ENCODE assay signal across 18 cellular contexts in genomic region chr6:25972128-25972527, GRCh38. TPM values are rescaled to one million over a fixed set of nuclear protein-coding genes. Genes with fewer than 3 reads are reported as not detected.
DNase-seq lines count a peak whose midpoint lies in the region; ATAC-seq, FAIRE-seq and TF ChIP-seq lines count a peak whose summit lies in the region.
"Had no signal": no experiment of that assay in that cellular context is flagged by ENCODE, and none has a peak within 500 bp of the region (broad histone marks: within the 10 kb centered on the region; RNA-seq: fewer than 3 reads in every experiment).

No MANE protein-coding gene starts in this region.

- H3K27me3 ChIP-seq in astrocyte (ENCODE audit: insufficient read depth, low read length), result no peaks in the 10 kb centered on the region
- H3K27me3 ChIP-seq: right atrium auricular region had no signal

- H2AFZ ChIP-seq in astrocyte (ENCODE audit: low read depth, low read length), result no peak overlapping the region

- no peak overlapping the region for H3K9ac ChIP-seq in astrocyte (ENCODE audit: low read length)

- DNase-seq in activated naive CD8-positive, alpha-beta T cell treated with anti-CD3 and anti-CD28 coated beads for 36 hours, result no peak
- DNase-seq in astrocyte (ENCODE audit: low read depth) (no peak), nucleus accumbens (lab: John Stamatoyannopoulos, UW) (no peak), NCI-H2081 (lab: John Stamatoyannopoulos, UW) (no peak)
- no peak for DNase-seq in natural killer cell treated with Interleukin-12 subunit alpha and Interleukin-12 subunit beta and Interleukin-15 and Interleukin-18, amount 100 ng/mL, for 72 hours (ENCODE audit: low spot score)
- DNase-seq: activated naive CD4-positive, alpha-beta T cell treated with anti-CD3 and anti-CD28 coated beads, Interleukin-2, amount 10 ng/mL, durations not matched to agents 7 days and 5 days; DMS79 treated with DMSO at 0.1 percent for 48 hours; head of caudate nucleus; NCI-H2081 treated with DMSO at 0.1 percent for 48 hours; NCI-H82; stimulated activated naive CD8-positive, alpha-beta T cell treated with anti-CD3 and anti-CD28 coated beads, Interleukin-15, Interleukin-2, amounts not matched to agents 100 U/mL and 50 U/mL, for 24 hours had no signal

- H3K79me2 ChIP-seq in astrocyte (ENCODE audit: insufficient read depth, low read length), result no peaks in the 10 kb centered on the region

- peaks cover 14% of the 10 kb centered on the region for H3K4me1 ChIP-seq in astrocyte (ENCODE audit: insufficient read depth, low read length)

- H3K4me2 ChIP-seq in astrocyte (ENCODE audit: low read length), result peak overlapping the region; percentile 67

- no peaks in the 10 kb centered on the region for H3K27me3 Mint-ChIP-seq in activated naive CD8-positive, alpha-beta T cell
- no peaks in the 10 kb centered on the region for H3K27me3 Mint-ChIP-seq in activated naive CD8-positive, alpha-beta T cell treated with anti-CD3 and anti-CD28 coated beads for 36 hours
- H3K27me3 Mint-ChIP-seq in astrocyte (ENCODE audit: low read depth, unreplicated experiment) (no peaks in the 10 kb centered on the region), nephron (ENCODE audit: low read depth) (no peaks in the 10 kb centered on the region)
- no peaks in the 10 kb centered on the region for H3K27me3 Mint-ChIP-seq in natural killer cell treated with Interleukin-12 subunit alpha and Interleukin-12 subunit beta and Interleukin-15 and Interleukin-18, amount 100 ng/mL, for 72 hours
- H3K27me3 Mint-ChIP-seq: activated naive CD4-positive, alpha-beta T cell treated with anti-CD3 and anti-CD28 coated beads, Interleukin-2, amount 10 ng/mL, durations not matched to agents 7 days and 5 days; central memory CD8-positive, alpha-beta T cell had no signal

- H3K36me3 ChIP-seq in astrocyte (ENCODE audit: insufficient read depth, low read length), result peaks cover 5% of the 10 kb centered on the region

- H3K9me3 Mint-ChIP-seq in activated naive CD8-positive, alpha-beta T cell (ENCODE audit: low read depth), result no peaks in the 10 kb centered on the region
- no peaks in the 10 kb centered on the region for H3K9me3 Mint-ChIP-seq in activated naive CD8-positive, alpha-beta T cell treated with anti-CD3 and anti-CD28 coated beads for 36 hours
- H3K9me3 Mint-ChIP-seq in astrocyte (ENCODE audit: unreplicated experiment) (no peaks in the 10 kb centered on the region), nephron (no peaks in the 10 kb centered on the region)
- H3K9me3 Mint-ChIP-seq in natural killer cell treated with Interleukin-12 subunit alpha and Interleukin-12 subunit beta and Interleukin-15 and Interleukin-18, amount 100 ng/mL, for 72 hours, result no peaks in the 10 kb centered on the region
- H3K9me3 Mint-ChIP-seq: activated naive CD4-positive, alpha-beta T cell treated with anti-CD3 and anti-CD28 coated beads, Interleukin-2, amount 10 ng/mL, durations not matched to agents 7 days and 5 days; central memory CD8-positive, alpha-beta T cell had no signal

- no peak overlapping the region for H3K4me3 Mint-ChIP-seq in activated naive CD8-positive, alpha-beta T cell
- no peak overlapping the region for H3K4me3 Mint-ChIP-seq in activated naive CD8-positive, alpha-beta T cell treated with anti-CD3 and anti-CD28 coated beads for 36 hours
- H3K4me3 Mint-ChIP-seq in astrocyte (ENCODE audit: unreplicated experiment) (no peak overlapping the region), nephron (no peak overlapping the region)
- H3K4me3 Mint-ChIP-seq in natural killer cell treated with Interleukin-12 subunit alpha and Interleukin-12 subunit beta and Interleukin-15 and Interleukin-18, amount 100 ng/mL, for 72 hours, result no peak overlapping the region
- H3K4me3 Mint-ChIP-seq: activated naive CD4-positive, alpha-beta T cell treated with anti-CD3 and anti-CD28 coated beads, Interleukin-2, amount 10 ng/mL, durations not matched to agents 7 days and 5 days; central memory CD8-positive, alpha-beta T cell had no signal

- peaks cover 49% of the 10 kb centered on the region for H3K4me1 Mint-ChIP-seq in activated naive CD8-positive, alpha-beta T cell (ENCODE audit: low read depth)
- peaks cover 42% of the 10 kb centered on the region for H3K4me1 Mint-ChIP-seq in activated naive CD8-positive, alpha-beta T cell treated with anti-CD3 and anti-CD28 coated beads for 36 hours
- H3K4me1 Mint-ChIP-seq in astrocyte (ENCODE audit: low read depth, unreplicated experiment) (peaks cover 37% of the 10 kb centered on the region), nephron (peaks cover 32% of the 10 kb centered on the region)
- peaks cover 34% of the 10 kb centered on the region in 2 donors for H3K4me1 Mint-ChIP-seq in natural killer cell treated with Interleukin-12 subunit alpha and Interleukin-12 subunit beta and Interleukin-15 and Interleukin-18, amount 100 ng/mL, for 72 hours (ENCODE audit: low read depth in 2 of 2)

- no peaks in the 10 kb centered on the region for H3K9me3 ChIP-seq in astrocyte (ENCODE audit: insufficient read depth, low read depth, low read length)
- H3K9me3 ChIP-seq: right atrium auricular region had no signal

- no peaks in the 10 kb centered on the region for H4K20me1 ChIP-seq in astrocyte (ENCODE audit: insufficient read depth, low read length)

- peak overlapping the region; percentile 0 for H3K27ac Mint-ChIP-seq in activated naive CD8-positive, alpha-beta T cell
- H3K27ac Mint-ChIP-seq in activated naive CD8-positive, alpha-beta T cell treated with anti-CD3 and anti-CD28 coated beads for 36 hours, result no peak overlapping the region
- H3K27ac Mint-ChIP-seq in astrocyte (ENCODE audit: unreplicated experiment) (peak overlapping the region; percentile 84), nephron (peak overlapping the region; percentile 33 to 79 (median 76))
- peak overlapping the region in 1 of 2 donors; percentile 7 for H3K27ac Mint-ChIP-seq in natural killer cell treated with Interleukin-12 subunit alpha and Interleukin-12 subunit beta and Interleukin-15 and Interleukin-18, amount 100 ng/mL, for 72 hours
- H3K27ac Mint-ChIP-seq: activated naive CD4-positive, alpha-beta T cell treated with anti-CD3 and anti-CD28 coated beads, Interleukin-2, amount 10 ng/mL, durations not matched to agents 7 days and 5 days had no signal

- ATAC-seq in natural killer cell treated with Interleukin-12 subunit alpha and Interleukin-12 subunit beta and Interleukin-15 and Interleukin-18, amount 100 ng/mL, for 72 hours, result no peak
- ATAC-seq in GM18909 (IDR thresholded peaks at IDR 0.05; ENCODE audit: poor library complexity, unreplicated experiment), result no peak
- ATAC-seq: stimulated activated naive CD8-positive, alpha-beta T cell treated with anti-CD3 and anti-CD28 coated beads, Interleukin-15, Interleukin-2, amounts not matched to agents 100 U/mL and 50 U/mL, for 24 hours had no signal

- no peak overlapping the region for H3K4me3 ChIP-seq in astrocyte (ENCODE audit: insufficient read depth, low read depth, low read length)
- H3K4me3 ChIP-seq: right atrium auricular region had no signal

- FAIRE-seq in astrocyte (lab: Jason Lieb, UNC), result no peak

- TF ChIP-seq CTCF in astrocyte (IDR thresholded peaks at IDR 0.05; ENCODE audit: insufficient read depth, low read depth, low read length) (no peak), nephron (IDR thresholded peaks at IDR 0.05; ENCODE audit: unreplicated experiment in 3 of 3) (no peak)

- peak overlapping the region; percentile 56 for H3K27ac ChIP-seq in astrocyte (ENCODE audit: low read depth, low read length)

- H3K36me3 Mint-ChIP-seq in activated naive CD8-positive, alpha-beta T cell, result peaks cover 21% of the 10 kb centered on the region
- H3K36me3 Mint-ChIP-seq in activated naive CD8-positive, alpha-beta T cell treated with anti-CD3 and anti-CD28 coated beads for 36 hours, result peaks cover 58% of the 10 kb centered on the region
- H3K36me3 Mint-ChIP-seq in astrocyte (ENCODE audit: low read depth, unreplicated experiment) (peaks cover 38% of the 10 kb centered on the region), nephron (ENCODE audit: low read depth) (peaks cover 72% of the 10 kb centered on the region)
- H3K36me3 Mint-ChIP-seq in natural killer cell treated with Interleukin-12 subunit alpha and Interleukin-12 subunit beta and Interleukin-15 and Interleukin-18, amount 100 ng/mL, for 72 hours, result peaks cover 62% of the 10 kb centered on the region

RNA-seq across cellular contexts. Expression of gene TRIM38, which starts 9.5 kb away (rescaled TPM):
- 1 to 10 TPM; 8.1 to 8.2 TPM for total RNA-seq in activated naive CD8-positive, alpha-beta T cell treated with anti-CD3 and anti-CD28 coated beads for 36 hours
- 6.8 and 8.4 TPM in 2 replicates for total RNA-seq in astrocyte
- total RNA-seq in natural killer cell treated with Interleukin-12 subunit alpha and Interleukin-12 subunit beta and Interleukin-15 and Interleukin-18, amount 100 ng/mL, for 72 hours, result 10 to 100 TPM; 17.8 to 19.1 TPM

RNA-seq across cellular contexts. Expression of gene SLC17A2, which starts 41.6 kb away (rescaled TPM):
- total RNA-seq in activated naive CD8-positive, alpha-beta T cell treated with anti-CD3 and anti-CD28 coated beads for 36 hours, result not detected
- not detected in 2 replicates for total RNA-seq in astrocyte
- not detected for total RNA-seq in natural killer cell treated with Interleukin-12 subunit alpha and Interleukin-12 subunit beta and Interleukin-15 and Interleukin-18, amount 100 ng/mL, for 72 hours
- total RNA-seq: epithelial cell of proximal tubule, M059J, right atrium auricular region had no signal
